ENCODE assay signal across 9 cellular contexts in genomic region chr12:66964629-66965028, GRCh38.
DNase-seq lines count a peak whose midpoint lies in the region; ATAC-seq and TF ChIP-seq lines count a peak whose summit lies in the region.
"Had no signal": no experiment of that assay in that cellular context is flagged by ENCODE, and none has a peak within 500 bp of the region (broad histone marks: within the 10 kb centered on the region; RNA-seq: fewer than 3 reads in every experiment).

No MANE protein-coding gene starts in this region.

- H3K27me3 ChIP-seq in MM.1S (replicated peaks; ENCODE audit: insufficient read depth, low read length) (no peaks in the 10 kb centered on the region), dorsolateral prefrontal cortex (no peaks in the 10 kb centered on the region)

- no peaks in the 10 kb centered on the region for H3K4me1 ChIP-seq in MM.1S (ENCODE audit: low read length)
- no peaks in the 10 kb centered on the region for H3K4me1 ChIP-seq in mucosa of descending colon (ENCODE audit: low read depth)

- H3K27me3 Mint-ChIP-seq in activated T-helper 1 cell treated with anti-CD3 and anti-CD28 coated beads, Interleukin-12 subunit alpha, Interleukin-12 subunit beta, Interleukin-2, Interleukin-4 antibody, amounts not matched to agents 30 ng/mL and 10 ng/mL and 1 ng/mL, durations not matched to agents 14 hours and 24 hours and 36 hours (ENCODE audit: insufficient read depth): peaks cover 9% of the 10 kb centered on the region

- no peak overlapping the region for H3K9ac ChIP-seq in MM.1S (ENCODE audit: low read length)

- ATAC-seq in mucosa of descending colon (peak; percentile 35), GM18511 (IDR thresholded peaks at IDR 0.05; ENCODE audit: unreplicated experiment) (no peak)

- DNase-seq in CD1c-positive myeloid dendritic cell (ENCODE audit: extremely low spot score): peak; percentile 6
- peak; percentile 61 for DNase-seq in MM.1S
- peak; percentile 11 for DNase-seq in activated T-helper 1 cell treated with anti-CD3 and anti-CD28 coated beads, Interleukin-12 subunit alpha, Interleukin-12 subunit beta, Interleukin-2, Interleukin-4 antibody, amounts not matched to agents 30 ng/mL and 10 ng/mL and 1 ng/mL, durations not matched to agents 14 hours and 24 hours and 36 hours (ENCODE audit: low spot score)
- DNase-seq in mucosa of descending colon: no peak
- DNase-seq in dorsolateral prefrontal cortex: no peak
- DNase-seq in NCI-H1105 treated with DMSO at 0.1 percent for 48 hours (lab: John Stamatoyannopoulos, UW): no peak
- DNase-seq in RKO (ENCODE audit: low spot score): no peak

- H3K36me3 ChIP-seq in MM.1S (replicated peaks; ENCODE audit: insufficient read depth, low read length) (no peaks in the 10 kb centered on the region), mucosa of descending colon (ENCODE audit: low read depth) (no peaks in the 10 kb centered on the region)

- H3K4me1 Mint-ChIP-seq in activated T-helper 1 cell treated with anti-CD3 and anti-CD28 coated beads, Interleukin-12 subunit alpha, Interleukin-12 subunit beta, Interleukin-2, Interleukin-4 antibody, amounts not matched to agents 30 ng/mL and 10 ng/mL and 1 ng/mL, durations not matched to agents 14 hours and 24 hours and 36 hours (ENCODE audit: low read depth): peaks cover 7% of the 10 kb centered on the region

- H3K27ac ChIP-seq in MM.1S (ENCODE audit: low read length): no peak overlapping the region
- H3K27ac ChIP-seq in dorsolateral prefrontal cortex: no peak overlapping the region
- H3K27ac ChIP-seq: C4-2B had no signal

- H2AFZ ChIP-seq in MM.1S (ENCODE audit: low read length): no peak overlapping the region

- peak overlapping the region; percentile 74 for H3K27ac Mint-ChIP-seq in activated T-helper 1 cell treated with anti-CD3 and anti-CD28 coated beads, Interleukin-12 subunit alpha, Interleukin-12 subunit beta, Interleukin-2, Interleukin-4 antibody, amounts not matched to agents 30 ng/mL and 10 ng/mL and 1 ng/mL, durations not matched to agents 14 hours and 24 hours and 36 hours

- intact Hi-C loops in activated T-helper 1 cell treated with anti-CD3 and anti-CD28 coated beads, Interleukin-12 subunit alpha, Interleukin-12 subunit beta, Interleukin-2, Interleukin-4 antibody, amounts not matched to agents 30 ng/mL and 10 ng/mL and 1 ng/mL, durations not matched to agents 14 hours and 24 hours and 36 hours (cut with micrococcal nuclease): loop anchor here (1.0 kb wide), 1 partner anchor 15 kb away; no protein-coding TSS in a partner anchor
- intact Hi-C loops in mucosa of descending colon (cut with DNase I, micrococcal nuclease) (no loop called here), dorsolateral prefrontal cortex (cut with DNase I) (no loop called here)

- no peak overlapping the region for H3K4me2 ChIP-seq in MM.1S (ENCODE audit: low read depth, low read length)

- no peaks in the 10 kb centered on the region for H3K36me3 Mint-ChIP-seq in activated T-helper 1 cell treated with anti-CD3 and anti-CD28 coated beads, Interleukin-12 subunit alpha, Interleukin-12 subunit beta, Interleukin-2, Interleukin-4 antibody, amounts not matched to agents 30 ng/mL and 10 ng/mL and 1 ng/mL, durations not matched to agents 14 hours and 24 hours and 36 hours (ENCODE audit: low read depth)

- H3K79me2 ChIP-seq in MM.1S (ENCODE audit: low read length): no peaks in the 10 kb centered on the region

- H4K20me1 ChIP-seq in MM.1S (ENCODE audit: insufficient read depth, low read length): no peaks in the 10 kb centered on the region

- H3K9me3 ChIP-seq in MM.1S (replicated peaks; ENCODE audit: insufficient read depth, low read length) (no peaks in the 10 kb centered on the region), mucosa of descending colon (no peaks in the 10 kb centered on the region)

- no peak overlapping the region for H3K4me3 Mint-ChIP-seq in activated T-helper 1 cell treated with anti-CD3 and anti-CD28 coated beads, Interleukin-12 subunit alpha, Interleukin-12 subunit beta, Interleukin-2, Interleukin-4 antibody, amounts not matched to agents 30 ng/mL and 10 ng/mL and 1 ng/mL, durations not matched to agents 14 hours and 24 hours and 36 hours

- H3F3A ChIP-seq in MM.1S (ENCODE audit: insufficient read depth, low read length): no peaks in the 10 kb centered on the region

- H3K9me2 ChIP-seq in MM.1S (replicated peaks; ENCODE audit: insufficient read depth, low read length): no peaks in the 10 kb centered on the region

- H3K4me3 ChIP-seq in MM.1S (ENCODE audit: low read length) (no peak overlapping the region), mucosa of descending colon (no peak overlapping the region), dorsolateral prefrontal cortex (no peak overlapping the region)

- TF ChIP-seq CTCF in MM.1S (IDR thresholded peaks at IDR 0.05; ENCODE audit: low read length): no peak
- TF ChIP-seq CTCF in mucosa of descending colon (IDR thresholded peaks at IDR 0.05): no peak
- no peak for TF ChIP-seq CTCF in dorsolateral prefrontal cortex (IDR thresholded peaks at IDR 0.05 in 54 of 56, conservative IDR thresholded peaks at IDR 0.05 in 2 of 56; ENCODE audit: low read depth in 1 of 56, partially characterized antibody in 56 of 56)

- no peaks in the 10 kb centered on the region for H3K9me3 Mint-ChIP-seq in activated T-helper 1 cell treated with anti-CD3 and anti-CD28 coated beads, Interleukin-12 subunit alpha, Interleukin-12 subunit beta, Interleukin-2, Interleukin-4 antibody, amounts not matched to agents 30 ng/mL and 10 ng/mL and 1 ng/mL, durations not matched to agents 14 hours and 24 hours and 36 hours

Comparison
In these comparisons a context has a peak if more than half of its experiments do, and no peak if none do; other contexts are left out.
1. DNase-seq: peak in CD1c-positive myeloid dendritic cell (single experiment), MM.1S (single experiment) and activated T-helper 1 cell treated with anti-CD3 and anti-CD28 coated beads, Interleukin-12 subunit alpha, Interleukin-12 subunit beta, Interleukin-2, Interleukin-4 antibody, amounts not matched to agents 30 ng/mL and 10 ng/mL and 1 ng/mL, durations not matched to agents 14 hours and 24 hours and 36 hours (single experiment); none in mucosa of descending colon (0 of 3), dorsolateral prefrontal cortex (0 of 10), NCI-H1105 treated with DMSO at 0.1 percent for 48 hours (single experiment) and RKO (single experiment).